ENCODE assay signal across 1 cellular context in the genomic region with DNA sequence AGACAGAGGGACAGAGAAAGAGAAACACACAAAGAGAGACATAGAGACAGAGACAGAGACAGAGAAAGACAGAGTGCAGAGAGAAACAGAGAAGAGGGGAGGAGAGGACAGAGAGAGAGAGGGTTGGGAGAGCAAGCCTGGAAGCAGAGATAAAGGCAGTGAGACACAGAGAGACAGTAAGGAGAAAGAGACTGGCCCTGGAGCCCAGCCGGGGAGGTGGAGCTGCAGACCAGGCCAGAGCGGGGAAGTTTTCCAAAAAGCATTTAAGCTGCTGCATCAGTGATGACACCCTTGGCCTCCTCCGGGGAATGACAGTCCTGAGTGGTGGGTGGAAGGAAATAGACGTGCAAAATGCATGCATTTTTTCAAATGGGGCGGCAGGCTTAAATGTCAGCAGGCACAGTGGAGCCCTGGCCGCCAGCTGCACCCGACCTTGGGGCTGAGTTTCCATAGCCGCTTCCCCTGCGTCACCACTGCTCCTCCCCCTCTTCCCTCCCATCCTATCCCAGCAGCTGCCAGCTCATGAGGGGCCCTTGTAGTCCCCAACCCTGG.
TF ChIP-seq lines count a peak whose summit lies in the region.

No MANE protein-coding gene starts in this region.

TF ChIP-seq in WTC11, 78 proteins besides CTCF, POLR2A, EP300 and RAD21 (continued from another document):
- TF ChIP-seq, protein P1, sequence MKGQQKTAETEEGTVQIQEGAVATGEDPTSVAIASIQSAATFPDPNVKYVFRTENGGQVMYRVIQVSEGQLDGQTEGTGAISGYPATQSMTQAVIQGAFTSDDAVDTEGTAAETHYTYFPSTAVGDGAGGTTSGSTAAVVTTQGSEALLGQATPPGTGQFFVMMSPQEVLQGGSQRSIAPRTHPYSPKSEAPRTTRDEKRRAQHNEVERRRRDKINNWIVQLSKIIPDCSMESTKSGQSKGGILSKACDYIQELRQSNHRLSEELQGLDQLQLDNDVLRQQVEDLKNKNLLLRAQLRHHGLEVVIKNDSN (CRISPR knock-in tag; IDR thresholded peaks at IDR 0.05), result no peak
- TF ChIP-seq RELA (CRISPR knock-in tag; IDR thresholded peaks at IDR 0.05; ENCODE audit: borderline replicate concordance) (no peak), CREB1 (CRISPR knock-in tag; IDR thresholded peaks at IDR 0.05) (no peak)
- TF ChIP-seq, protein P2, sequence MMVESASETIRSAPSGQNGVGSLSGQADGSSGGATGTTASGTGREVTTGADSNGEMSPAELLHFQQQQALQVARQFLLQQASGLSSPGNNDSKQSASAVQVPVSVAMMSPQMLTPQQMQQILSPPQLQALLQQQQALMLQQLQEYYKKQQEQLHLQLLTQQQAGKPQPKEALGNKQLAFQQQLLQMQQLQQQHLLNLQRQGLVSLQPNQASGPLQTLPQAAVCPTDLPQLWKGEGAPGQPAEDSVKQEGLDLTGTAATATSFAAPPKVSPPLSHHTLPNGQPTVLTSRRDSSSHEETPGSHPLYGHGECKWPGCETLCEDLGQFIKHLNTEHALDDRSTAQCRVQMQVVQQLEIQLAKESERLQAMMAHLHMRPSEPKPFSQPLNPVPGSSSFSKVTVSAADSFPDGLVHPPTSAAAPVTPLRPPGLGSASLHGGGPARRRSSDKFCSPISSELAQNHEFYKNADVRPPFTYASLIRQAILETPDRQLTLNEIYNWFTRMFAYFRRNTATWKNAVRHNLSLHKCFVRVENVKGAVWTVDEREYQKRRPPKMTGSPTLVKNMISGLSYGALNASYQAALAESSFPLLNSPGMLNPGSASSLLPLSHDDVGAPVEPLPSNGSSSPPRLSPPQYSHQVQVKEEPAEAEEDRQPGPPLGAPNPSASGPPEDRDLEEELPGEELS (CRISPR knock-in tag; IDR thresholded peaks at IDR 0.05), result no peak
- TF ChIP-seq, protein P3, sequence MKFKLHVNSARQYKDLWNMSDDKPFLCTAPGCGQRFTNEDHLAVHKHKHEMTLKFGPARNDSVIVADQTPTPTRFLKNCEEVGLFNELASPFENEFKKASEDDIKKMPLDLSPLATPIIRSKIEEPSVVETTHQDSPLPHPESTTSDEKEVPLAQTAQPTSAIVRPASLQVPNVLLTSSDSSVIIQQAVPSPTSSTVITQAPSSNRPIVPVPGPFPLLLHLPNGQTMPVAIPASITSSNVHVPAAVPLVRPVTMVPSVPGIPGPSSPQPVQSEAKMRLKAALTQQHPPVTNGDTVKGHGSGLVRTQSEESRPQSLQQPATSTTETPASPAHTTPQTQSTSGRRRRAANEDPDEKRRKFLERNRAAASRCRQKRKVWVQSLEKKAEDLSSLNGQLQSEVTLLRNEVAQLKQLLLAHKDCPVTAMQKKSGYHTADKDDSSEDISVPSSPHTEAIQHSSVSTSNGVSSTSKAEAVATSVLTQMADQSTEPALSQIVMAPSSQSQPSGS (CRISPR knock-in tag; IDR thresholded peaks at IDR 0.05; ENCODE audit: borderline replicate concordance, low read depth), result no peak
- TF ChIP-seq, protein P4, sequence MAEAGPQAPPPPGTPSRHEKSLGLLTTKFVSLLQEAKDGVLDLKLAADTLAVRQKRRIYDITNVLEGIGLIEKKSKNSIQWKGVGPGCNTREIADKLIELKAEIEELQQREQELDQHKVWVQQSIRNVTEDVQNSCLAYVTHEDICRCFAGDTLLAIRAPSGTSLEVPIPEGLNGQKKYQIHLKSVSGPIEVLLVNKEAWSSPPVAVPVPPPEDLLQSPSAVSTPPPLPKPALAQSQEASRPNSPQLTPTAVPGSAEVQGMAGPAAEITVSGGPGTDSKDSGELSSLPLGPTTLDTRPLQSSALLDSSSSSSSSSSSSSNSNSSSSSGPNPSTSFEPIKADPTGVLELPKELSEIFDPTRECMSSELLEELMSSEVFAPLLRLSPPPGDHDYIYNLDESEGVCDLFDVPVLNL (CRISPR knock-in tag; IDR thresholded peaks at IDR 0.05; ENCODE audit: borderline replicate concordance, low read depth), result no peak
TF ChIP-seq in WTC11: peak in this region for 0.
